1 cellular context compared by ENCODE assay signal in the genomic region with DNA sequence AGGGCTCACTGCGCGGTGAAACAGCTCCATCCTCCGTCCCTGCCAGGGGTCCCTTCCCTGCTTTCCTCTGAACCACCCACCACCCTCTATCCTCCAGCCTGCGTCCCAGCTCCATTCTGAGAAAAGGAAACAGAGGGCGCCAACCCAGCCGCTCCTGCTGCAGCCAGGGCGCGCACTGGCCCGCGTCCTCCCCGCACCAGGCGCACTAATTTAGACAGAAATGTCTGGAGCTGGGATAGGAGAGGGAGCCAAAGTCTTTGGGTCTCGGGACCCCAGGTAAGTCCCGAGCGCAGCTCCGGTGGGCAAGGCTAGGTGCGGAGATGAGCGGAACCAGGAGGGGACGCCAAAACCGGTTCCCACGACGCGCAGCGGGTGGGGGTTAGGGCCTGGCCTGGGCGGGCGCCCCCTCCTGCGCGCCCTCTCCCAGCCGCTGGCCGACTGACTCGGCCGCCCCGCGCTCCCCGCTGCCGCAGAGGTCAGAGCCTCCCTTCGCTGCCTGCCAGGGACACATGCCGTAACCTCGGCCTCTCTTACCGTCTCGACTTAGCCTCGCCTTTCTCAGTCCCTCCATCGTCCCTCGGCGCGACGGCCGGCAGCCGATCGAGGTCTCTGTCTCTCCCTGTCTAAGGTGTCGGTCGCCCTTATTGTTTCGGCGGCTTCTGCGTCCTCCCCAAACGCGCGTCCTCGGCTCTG.
A peak's percentile ranks its signal among the peaks of the same experiment; 100 is the strongest.
TF ChIP-seq lines count a peak whose summit lies in the region.

No MANE protein-coding gene starts in this region.

TF ChIP-seq in HepG2, 621 proteins besides CTCF, POLR2A, EP300 and RAD21 (continued from another document and continues in another):
- TF ChIP-seq, protein P1, sequence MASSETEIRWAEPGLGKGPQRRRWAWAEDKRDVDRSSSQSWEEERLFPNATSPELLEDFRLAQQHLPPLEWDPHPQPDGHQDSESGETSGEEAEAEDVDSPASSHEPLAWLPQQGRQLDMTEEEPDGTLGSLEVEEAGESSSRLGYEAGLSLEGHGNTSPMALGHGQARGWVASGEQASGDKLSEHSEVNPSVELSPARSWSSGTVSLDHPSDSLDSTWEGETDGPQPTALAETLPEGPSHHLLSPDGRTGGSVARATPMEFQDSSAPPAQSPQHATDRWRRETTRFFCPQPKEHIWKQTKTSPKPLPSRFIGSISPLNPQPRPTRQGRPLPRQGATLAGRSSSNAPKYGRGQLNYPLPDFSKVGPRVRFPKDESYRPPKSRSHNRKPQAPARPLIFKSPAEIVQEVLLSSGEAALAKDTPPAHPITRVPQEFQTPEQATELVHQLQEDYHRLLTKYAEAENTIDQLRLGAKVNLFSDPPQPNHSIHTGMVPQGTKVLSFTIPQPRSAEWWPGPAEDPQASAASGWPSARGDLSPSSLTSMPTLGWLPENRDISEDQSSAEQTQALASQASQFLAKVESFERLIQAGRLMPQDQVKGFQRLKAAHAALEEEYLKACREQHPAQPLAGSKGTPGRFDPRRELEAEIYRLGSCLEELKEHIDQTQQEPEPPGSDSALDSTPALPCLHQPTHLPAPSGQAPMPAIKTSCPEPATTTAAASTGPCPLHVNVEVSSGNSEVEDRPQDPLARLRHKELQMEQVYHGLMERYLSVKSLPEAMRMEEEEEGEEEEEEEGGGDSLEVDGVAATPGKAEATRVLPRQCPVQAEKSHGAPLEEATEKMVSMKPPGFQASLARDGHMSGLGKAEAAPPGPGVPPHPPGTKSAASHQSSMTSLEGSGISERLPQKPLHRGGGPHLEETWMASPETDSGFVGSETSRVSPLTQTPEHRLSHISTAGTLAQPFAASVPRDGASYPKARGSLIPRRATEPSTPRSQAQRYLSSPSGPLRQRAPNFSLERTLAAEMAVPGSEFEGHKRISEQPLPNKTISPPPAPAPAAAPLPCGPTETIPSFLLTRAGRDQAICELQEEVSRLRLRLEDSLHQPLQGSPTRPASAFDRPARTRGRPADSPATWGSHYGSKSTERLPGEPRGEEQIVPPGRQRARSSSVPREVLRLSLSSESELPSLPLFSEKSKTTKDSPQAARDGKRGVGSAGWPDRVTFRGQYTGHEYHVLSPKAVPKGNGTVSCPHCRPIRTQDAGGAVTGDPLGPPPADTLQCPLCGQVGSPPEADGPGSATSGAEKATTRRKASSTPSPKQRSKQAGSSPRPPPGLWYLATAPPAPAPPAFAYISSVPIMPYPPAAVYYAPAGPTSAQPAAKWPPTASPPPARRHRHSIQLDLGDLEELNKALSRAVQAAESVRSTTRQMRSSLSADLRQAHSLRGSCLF (CRISPR knock-in tag; IDR thresholded peaks at IDR 0.05; ENCODE audit: borderline replicate concordance), result no peak
- TF ChIP-seq ZNF160 (CRISPR knock-in tag; IDR thresholded peaks at IDR 0.05) (0 out of 2 replicates have a peak, but pooled peaks have one; percentile 18), CBX2 (IDR thresholded peaks at IDR 0.05; ENCODE audit: low read depth, low read length) (no peak), CBX2 (CRISPR knock-in tag; IDR thresholded peaks at IDR 0.05; ENCODE audit: low read depth) (no peak), SMAD9 (CRISPR knock-in tag; IDR thresholded peaks at IDR 0.05) (no peak), MNT (IDR thresholded peaks at IDR 0.05) (no peak), ZIK1 (CRISPR knock-in tag; IDR thresholded peaks at IDR 0.05; ENCODE audit: borderline replicate concordance, low read depth) (no peak), ZNF501 (CRISPR knock-in tag; IDR thresholded peaks at IDR 0.05) (peak; percentile 62; the same call in 1 of the 2 replicates), PREB (CRISPR knock-in tag; IDR thresholded peaks at IDR 0.05) (no peak), ZFP82 (CRISPR knock-in tag; IDR thresholded peaks at IDR 0.05; ENCODE audit: borderline replicate concordance) (no peak), GATAD2A (CRISPR knock-in tag; IDR thresholded peaks at IDR 0.05) (no peak), ZNF205 (CRISPR knock-in tag; IDR thresholded peaks at IDR 0.05) (no peak), EHMT2 (IDR thresholded peaks at IDR 0.05; ENCODE audit: borderline replicate concordance, low read depth, low read length) (no peak), ZNF772 (CRISPR knock-in tag; IDR thresholded peaks at IDR 0.05) (peak; percentile 42; the same call in 1 of the 2 replicates), ZNF780A (CRISPR knock-in tag; IDR thresholded peaks at IDR 0.05) (no peak), ZSCAN9 (CRISPR knock-in tag; IDR thresholded peaks at IDR 0.05; ENCODE audit: borderline replicate concordance) (peak; percentile 26; the same call in 1 of the 2 replicates), RORA (CRISPR knock-in tag; IDR thresholded peaks at IDR 0.05) (no peak), ZNF616 (CRISPR knock-in tag; IDR thresholded peaks at IDR 0.05; ENCODE audit: low read depth) (no peak), ZFP36 (IDR thresholded peaks at IDR 0.05; ENCODE audit: borderline replicate concordance, low read depth, low read length, partially characterized antibody) (no peak), HNF1B (CRISPR knock-in tag; IDR thresholded peaks at IDR 0.05) (peak; percentile 30; the same call in 1 of the 2 replicates), ZBTB2 (CRISPR knock-in tag; IDR thresholded peaks at IDR 0.05; ENCODE audit: low read depth) (no peak), CREB1 (IDR thresholded peaks at IDR 0.05) (no peak), CREB1 (CRISPR knock-in tag; IDR thresholded peaks at IDR 0.05) (no peak; the same call in 1 of the 2 replicates), MAF1 (CRISPR knock-in tag; IDR thresholded peaks at IDR 0.05; ENCODE audit: borderline replicate concordance) (no peak), PRDM4 (CRISPR knock-in tag; IDR thresholded peaks at IDR 0.05; ENCODE audit: borderline replicate concordance) (no peak), MED1 (CRISPR knock-in tag; IDR thresholded peaks at IDR 0.05) (peak; percentile 46), ZNF20 (CRISPR knock-in tag; IDR thresholded peaks at IDR 0.05) (no peak), CAMTA2 (CRISPR knock-in tag; IDR thresholded peaks at IDR 0.05; ENCODE audit: borderline replicate concordance) (no peak), ZNF574 (CRISPR knock-in tag; IDR thresholded peaks at IDR 0.05) (peak; percentile 58; the same call in 1 of the 2 replicates), HNRNPLL (IDR thresholded peaks at IDR 0.05; ENCODE audit: low read depth, low read length, poor library complexity, severe bottlenecking) (peak; percentile 63), ZNF567 (CRISPR knock-in tag; IDR thresholded peaks at IDR 0.05; ENCODE audit: borderline replicate concordance) (peak; percentile 30; the same call in 1 of the 2 replicates), U2AF2 (IDR thresholded peaks at IDR 0.05; ENCODE audit: low read depth, low read length) (0 out of 2 replicates have a peak, but pooled peaks have one; percentile 26), KDM3A (CRISPR knock-in tag; IDR thresholded peaks at IDR 0.05; ENCODE audit: low read depth) (no peak), FOXP1 (IDR thresholded peaks at IDR 0.05) (no peak), FOXP1 (CRISPR knock-in tag; IDR thresholded peaks at IDR 0.05) (no peak), EED (CRISPR knock-in tag; IDR thresholded peaks at IDR 0.05) (no peak), NR2C2 (CRISPR knock-in tag; IDR thresholded peaks at IDR 0.05; ENCODE audit: borderline replicate concordance) (no peak)
- TF ChIP-seq, protein P2, sequence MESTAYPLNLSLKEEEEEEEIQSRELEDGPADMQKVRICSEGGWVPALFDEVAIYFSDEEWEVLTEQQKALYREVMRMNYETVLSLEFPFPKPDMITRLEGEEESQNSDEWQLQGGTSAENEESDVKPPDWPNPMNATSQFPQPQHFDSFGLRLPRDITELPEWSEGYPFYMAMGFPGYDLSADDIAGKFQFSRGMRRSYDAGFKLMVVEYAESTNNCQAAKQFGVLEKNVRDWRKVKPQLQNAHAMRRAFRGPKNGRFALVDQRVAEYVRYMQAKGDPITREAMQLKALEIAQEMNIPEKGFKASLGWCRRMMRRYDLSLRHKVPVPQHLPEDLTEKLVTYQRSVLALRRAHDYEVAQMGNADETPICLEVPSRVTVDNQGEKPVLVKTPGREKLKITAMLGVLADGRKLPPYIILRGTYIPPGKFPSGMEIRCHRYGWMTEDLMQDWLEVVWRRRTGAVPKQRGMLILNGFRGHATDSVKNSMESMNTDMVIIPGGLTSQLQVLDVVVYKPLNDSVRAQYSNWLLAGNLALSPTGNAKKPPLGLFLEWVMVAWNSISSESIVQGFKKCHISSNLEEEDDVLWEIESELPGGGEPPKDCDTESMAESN (CRISPR knock-in tag; conservative IDR thresholded peaks at IDR 0.05), result no peak
- TF ChIP-seq, protein P3, sequence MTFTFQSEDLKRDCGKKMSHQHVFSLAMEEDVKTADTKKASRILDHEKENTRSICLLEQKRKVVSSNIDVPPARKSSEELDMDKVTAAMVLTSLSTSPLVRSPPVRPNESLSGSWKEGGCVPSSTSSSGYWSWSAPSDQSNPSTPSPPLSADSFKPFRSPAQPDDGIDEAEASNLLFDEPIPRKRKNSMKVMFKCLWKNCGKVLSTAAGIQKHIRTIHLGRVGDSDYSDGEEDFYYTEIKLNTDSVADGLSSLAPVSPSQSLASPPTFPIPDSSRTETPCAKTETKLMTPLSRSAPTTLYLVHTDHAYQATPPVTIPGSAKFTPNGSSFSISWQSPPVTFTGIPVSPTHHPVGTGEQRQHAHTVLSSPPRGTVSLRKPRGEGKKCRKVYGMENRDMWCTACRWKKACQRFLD (CRISPR knock-in tag; IDR thresholded peaks at IDR 0.05; ENCODE audit: borderline replicate concordance), result no peak
